35 cellular contexts compared by ENCODE assay signal in genomic region chr2:178258916-178259315, GRCh38.
DNase-seq lines count a peak whose midpoint lies in the region; FAIRE-seq and TF ChIP-seq lines count a peak whose summit lies in the region.
"Had no signal": no experiment of that assay in that cellular context is flagged by ENCODE, and none has a peak within 500 bp of the region (broad histone marks: within the 10 kb centered on the region; RNA-seq: fewer than 3 reads in every experiment).

No MANE protein-coding gene starts in this region.

- no peaks in the 10 kb centered on the region for H3K9me3 ChIP-seq in breast epithelium
- H3K9me3 ChIP-seq in endothelial cell of umbilical vein (replicated peaks; ENCODE audit: control insufficient read depth, insufficient read depth, low read length) = no peaks in the 10 kb centered on the region
- H3K9me3 ChIP-seq in skeletal muscle tissue (ENCODE audit: control insufficient read depth in 3 of 3, low read length in 3 of 3) = no peaks in the 10 kb centered on the region
- H3K9me3 ChIP-seq in testis = no peaks in the 10 kb centered on the region
- H3K9me3 ChIP-seq: left lung, ovary, right atrium auricular region, suprapubic skin had no signal

- no peaks in the 10 kb centered on the region for H3K4me1 ChIP-seq in breast epithelium
- no peaks in the 10 kb centered on the region for H3K4me1 ChIP-seq in endothelial cell of umbilical vein (ENCODE audit: control insufficient read depth, extremely low read depth, insufficient read depth, low read length)
- H3K4me1 ChIP-seq in skeletal muscle tissue (ENCODE audit: control insufficient read depth in 3 of 3, insufficient read depth in 3 of 3, low read length in 3 of 3) = peaks cover 6 to 19% (median 18%) of the 10 kb centered on the region in 3 donors
- no peaks in the 10 kb centered on the region for H3K4me1 ChIP-seq in testis
- H3K4me1 ChIP-seq: left lung, suprapubic skin had no signal

- no peak overlapping the region for H3K4me3 Mint-ChIP-seq in MCF 10A (ENCODE audit: unreplicated experiment)
- no peak overlapping the region for H3K4me3 Mint-ChIP-seq in chondrocyte (ENCODE audit: unreplicated experiment)
- H3K4me3 Mint-ChIP-seq: activated T-helper 1 cell treated with anti-CD3 and anti-CD28 coated beads, Interleukin-12 subunit alpha, Interleukin-12 subunit beta, Interleukin-2, Interleukin-4 antibody, amounts not matched to agents 30 ng/mL and 10 ng/mL and 1 ng/mL, durations not matched to agents 14 hours and 24 hours and 36 hours; CD4-positive, alpha-beta T cell; immature natural killer cell; mesothelial cell of epicardium; naive thymus-derived CD8-positive, alpha-beta T cell; stimulated activated naive B cell treated with anti-CD40 and anti-IgM and Interleukin-4, amounts not matched to agents 10 μg/mL and 1 μg/mL and 100 μg/mL, for 72 hours; WTC11 had no signal

- TF ChIP-seq POLR2A in breast epithelium (IDR thresholded peaks at IDR 0.05) = no peak
- no peak for TF ChIP-seq POLR2A in endothelial cell of umbilical vein (IDR thresholded peaks at IDR 0.05; ENCODE audit: low read depth, low read length)
- TF ChIP-seq POLR2A in testis (IDR thresholded peaks at IDR 0.05) = no peak

- H3K27ac ChIP-seq in breast epithelium (no peak overlapping the region), endothelial cell of umbilical vein (ENCODE audit: insufficient read depth, low read depth, low read length) (no peak overlapping the region), skeletal muscle tissue (ENCODE audit: low read depth, low read length) (peak overlapping the region; percentile 3), testis (no peak overlapping the region)
- H3K27ac ChIP-seq: left lung, ovary, right atrium auricular region, suprapubic skin had no signal

- H3K9me3 Mint-ChIP-seq in MCF 10A (ENCODE audit: unreplicated experiment) = no peaks in the 10 kb centered on the region
- no peaks in the 10 kb centered on the region for H3K9me3 Mint-ChIP-seq in chondrocyte (ENCODE audit: low read depth)
- H3K9me3 Mint-ChIP-seq: activated naive CD4-positive, alpha-beta T cell treated with anti-CD3 and anti-CD28 coated beads, Interleukin-2, amount 50 U/mL, for 72 hours; activated T-helper 1 cell treated with anti-CD3 and anti-CD28 coated beads, Interleukin-12 subunit alpha, Interleukin-12 subunit beta, Interleukin-2, Interleukin-4 antibody, amounts not matched to agents 30 ng/mL and 10 ng/mL and 1 ng/mL, durations not matched to agents 14 hours and 24 hours and 36 hours; CD4-positive, alpha-beta T cell; immature natural killer cell; mesothelial cell of epicardium; naive thymus-derived CD8-positive, alpha-beta T cell; stimulated activated naive B cell treated with anti-CD40 and anti-IgM and Interleukin-4, amounts not matched to agents 10 μg/mL and 1 μg/mL and 100 μg/mL, for 72 hours; WTC11 had no signal

- CTCF ChIA-PET in MCF 10A (lab: Yijun Ruan, JAX) (interaction anchor here (0.6 to 1.5 kb wide), 5 partner anchors 9 to 154 kb away, joined by 3 to 7 read pairs (median 3); no protein-coding TSS in a partner anchor), endothelial cell of umbilical vein (lab: Charles Lee) (interaction anchor here (1.0 to 1.4 kb wide), 3 partner anchors 19 to 156 kb away, joined by 3 to 5 read pairs (median 3); no protein-coding TSS in a partner anchor)

- peak; percentile 12 for FAIRE-seq in endothelial cell of umbilical vein (lab: Jason Lieb, UNC)
- FAIRE-seq: GM12878, urothelium cell line had no signal

- no peaks in the 10 kb centered on the region for H3K79me2 ChIP-seq in endothelial cell of umbilical vein (ENCODE audit: control insufficient read depth, insufficient read depth, low read length)

- H3K4me3 ChIP-seq in breast epithelium = no peak overlapping the region
- H3K4me3 ChIP-seq in endothelial cell of umbilical vein (replicated peaks in 1 of 3; ENCODE audit: insufficient read depth in 1 of 3, low read depth in 1 of 3, low read length in 3 of 3) = no peak overlapping the region
- H3K4me3 ChIP-seq in skeletal muscle tissue (ENCODE audit: low read length in 3 of 3) = no peak overlapping the region
- no peak overlapping the region for H3K4me3 ChIP-seq in testis
- H3K4me3 ChIP-seq: GM12878, left lung, ovary, right atrium auricular region, suprapubic skin had no signal

- POLR2A ChIA-PET in MCF 10A (lab: Yijun Ruan, JAX) = interaction anchor here (1.5 to 4.0 kb wide), 5 partner anchors 10 to 63 kb away, joined by 6 to 24 read pairs (median 7); no protein-coding TSS in a partner anchor
- POLR2A ChIA-PET in endothelial cell of umbilical vein (lab: Charles Lee) = no interaction called here

- H3K4me2 ChIP-seq in endothelial cell of umbilical vein (ENCODE audit: insufficient read depth, low read length) = no peak overlapping the region

- no peak overlapping the region for H2AFZ ChIP-seq in endothelial cell of umbilical vein (ENCODE audit: low read depth, low read length)

- TF ChIP-seq CTCF in MCF 10A (IDR thresholded peaks at IDR 0.05; ENCODE audit: unreplicated experiment) (no peak), breast epithelium (IDR thresholded peaks at IDR 0.05) (no peak), endothelial cell of umbilical vein (IDR thresholded peaks at IDR 0.05; ENCODE audit: extremely low read depth in 1 of 2, insufficient read depth in 1 of 2, low read depth in 1 of 2, low read length in 2 of 2) (no peak), testis (IDR thresholded peaks at IDR 0.05) (no peak), chondrocyte (IDR thresholded peaks at IDR 0.05) (no peak)

- intact Hi-C loops in MCF 10A (cut with micrococcal nuclease) = no loop called here
- intact Hi-C loops in breast epithelium (cut with DNase I; ENCODE audit: low total_unique reads) = loop anchor here (10.0 kb wide), 1 partner anchor 816 kb away; no protein-coding TSS in a partner anchor
- intact Hi-C loops in endothelial cell of umbilical vein (cut with micrococcal nuclease) = no loop called here
- intact Hi-C loops in testis (cut with DNase I; ENCODE audit: low total_unique reads) = no loop called here

- peaks cover 5% of the 10 kb centered on the region for H3K36me3 Mint-ChIP-seq in MCF 10A (ENCODE audit: insufficient read depth, unreplicated experiment)
- no peaks in the 10 kb centered on the region for H3K36me3 Mint-ChIP-seq in chondrocyte (ENCODE audit: low read depth)
- H3K36me3 Mint-ChIP-seq: activated naive CD4-positive, alpha-beta T cell treated with anti-CD3 and anti-CD28 coated beads, Interleukin-2, amount 50 U/mL, for 72 hours; immature natural killer cell; mesothelial cell of epicardium; naive thymus-derived CD8-positive, alpha-beta T cell; stimulated activated naive B cell treated with anti-CD40 and anti-IgM and Interleukin-4, amounts not matched to agents 10 μg/mL and 1 μg/mL and 100 μg/mL, for 72 hours; WTC11 had no signal

- no peaks in the 10 kb centered on the region for H3K27me3 Mint-ChIP-seq in MCF 10A (ENCODE audit: insufficient read depth, unreplicated experiment)
- H3K27me3 Mint-ChIP-seq in chondrocyte (ENCODE audit: low read depth) = no peaks in the 10 kb centered on the region
- H3K27me3 Mint-ChIP-seq: CD4-positive, alpha-beta T cell had no signal

- H3K4me1 Mint-ChIP-seq in MCF 10A (ENCODE audit: insufficient read depth, unreplicated experiment) (peaks cover 10% of the 10 kb centered on the region), chondrocyte (ENCODE audit: low read depth) (peaks cover 30% of the 10 kb centered on the region)
- H3K4me1 Mint-ChIP-seq: immature natural killer cell; naive thymus-derived CD8-positive, alpha-beta T cell; stimulated activated naive B cell treated with anti-CD40 and anti-IgM and Interleukin-4, amounts not matched to agents 10 μg/mL and 1 μg/mL and 100 μg/mL, for 72 hours had no signal

- no peaks in the 10 kb centered on the region for H4K20me1 ChIP-seq in endothelial cell of umbilical vein (replicated peaks; ENCODE audit: control insufficient read depth, extremely low read depth, insufficient read depth, low read length)

- BruUV-seq in MCF 10A (replicated peaks; lab: Mats Ljungman, UMichigan) (no TSS peak), endothelial cell of umbilical vein (replicated peaks; lab: Mats Ljungman, UMichigan) (no TSS peak)

- H3K9me1 ChIP-seq in endothelial cell of umbilical vein (replicated peaks; ENCODE audit: control insufficient read depth, extremely low read depth, insufficient read depth, low read length) = no peaks in the 10 kb centered on the region

- DNase-seq in MCF 10A (ENCODE audit: unreplicated experiment) = peak; percentile 35
- DNase-seq in breast epithelium (ENCODE audit: low spot score in 2 of 2) = no peak
- peak; percentile 61 for DNase-seq in RPMI7951 (ENCODE audit: low read depth)
- no peak for DNase-seq in endothelial cell of umbilical vein (ENCODE audit: low read depth, low spot score)
- no peak for DNase-seq in testis
- no peak for DNase-seq in germinal center (ENCODE audit: low spot score)
- DNase-seq in chondrocyte (ENCODE audit: low spot score) = no peak
- DNase-seq: anterior cingulate cortex; CD4-positive, alpha-beta T cell; cerebellar nuclear complex; DMS153; erythroblast; foreskin melanocyte; hippocampal formation; immature natural killer cell; Karpas-422; left lung; naive thymus-derived CD8-positive, alpha-beta T cell; NCI-H1048; NCI-H187 treated with DMSO at 0.1 percent for 48 hours; NCI-H2227 treated with DMSO at 0.1 percent for 48 hours; NCI-H82; ovary; stimulated activated CD4-positive, alpha-beta T cell treated with anti-CD3 and anti-CD28 coated beads, Interleukin-4, amount 100 ng/mL, for 24 hours; stimulated activated naive B cell treated with anti-CD40 and anti-IgM and Interleukin-4, amounts not matched to agents 10 μg/mL and 1 μg/mL and 100 μg/mL, for 72 hours; T1000 had no signal

- no peaks in the 10 kb centered on the region for H3K36me3 ChIP-seq in breast epithelium
- no peaks in the 10 kb centered on the region for H3K36me3 ChIP-seq in endothelial cell of umbilical vein (ENCODE audit: control insufficient read depth in 2 of 2, extremely low read depth in 1 of 2, insufficient read depth in 2 of 2, low read length in 2 of 2)
- no peaks in the 10 kb centered on the region for H3K36me3 ChIP-seq in skeletal muscle tissue (ENCODE audit: control insufficient read depth in 3 of 3, insufficient read depth in 3 of 3, low read length in 3 of 3)
- H3K36me3 ChIP-seq in testis (ENCODE audit: low read depth, missing control alignments) = no peaks in the 10 kb centered on the region
- H3K36me3 ChIP-seq: left lung, ovary, right atrium auricular region, suprapubic skin had no signal

- no peak overlapping the region for H3K9ac ChIP-seq in endothelial cell of umbilical vein (replicated peaks; ENCODE audit: extremely low read depth, insufficient read depth, low read length)
- H3K9ac ChIP-seq in skeletal muscle tissue (ENCODE audit: low read depth in 1 of 3, low read length in 3 of 3) = no peak overlapping the region

- peak overlapping the region; percentile 50 for H3K27ac Mint-ChIP-seq in MCF 10A (ENCODE audit: low read depth, unreplicated experiment)
- no peak overlapping the region for H3K27ac Mint-ChIP-seq in chondrocyte (ENCODE audit: unreplicated experiment)
- H3K27ac Mint-ChIP-seq: activated naive CD4-positive, alpha-beta T cell treated with anti-CD3 and anti-CD28 coated beads, Interleukin-2, amount 50 U/mL, for 72 hours; activated T-helper 1 cell treated with anti-CD3 and anti-CD28 coated beads, Interleukin-12 subunit alpha, Interleukin-12 subunit beta, Interleukin-2, Interleukin-4 antibody, amounts not matched to agents 30 ng/mL and 10 ng/mL and 1 ng/mL, durations not matched to agents 14 hours and 24 hours and 36 hours; CD4-positive, alpha-beta T cell; immature natural killer cell; mesothelial cell of epicardium; naive thymus-derived CD8-positive, alpha-beta T cell; stimulated activated naive B cell treated with anti-CD40 and anti-IgM and Interleukin-4, amounts not matched to agents 10 μg/mL and 1 μg/mL and 100 μg/mL, for 72 hours; WTC11 had no signal

- no peaks in the 10 kb centered on the region for H3K27me3 ChIP-seq in breast epithelium
- H3K27me3 ChIP-seq in endothelial cell of umbilical vein (ENCODE audit: control insufficient read depth in 2 of 2, insufficient read depth in 2 of 2, low read length in 2 of 2) = no peaks in the 10 kb centered on the region
- no peaks in the 10 kb centered on the region for H3K27me3 ChIP-seq in skeletal muscle tissue (ENCODE audit: control insufficient read depth in 3 of 3, insufficient read depth in 3 of 3, low read length in 3 of 3)
- no peaks in the 10 kb centered on the region for H3K27me3 ChIP-seq in testis
- H3K27me3 ChIP-seq: left lung, ovary, right atrium auricular region, suprapubic skin had no signal

- 80 to 84% methylated on average over 2 of the region's 2 CpGs for whole genome bisulfite sequencing in testis, 2 donors

- dilution Hi-C loops in endothelial cell of umbilical vein (cut with MboI; ENCODE audit: extremely low pct_ligation_motif_present, low sequenced_read_pairs) = no loop called here

Comparison
In these comparisons a context has a peak if more than half of its experiments do, and no peak if none do; other contexts are left out.
1. DNase-seq: peak in MCF 10A (single experiment) and RPMI7951 (single experiment); none in breast epithelium (0 of 2), endothelial cell of umbilical vein (single experiment), testis (single experiment), germinal center (single experiment) and chondrocyte (single experiment).